8 cellular contexts compared by ENCODE assay signal in the genomic region with DNA sequence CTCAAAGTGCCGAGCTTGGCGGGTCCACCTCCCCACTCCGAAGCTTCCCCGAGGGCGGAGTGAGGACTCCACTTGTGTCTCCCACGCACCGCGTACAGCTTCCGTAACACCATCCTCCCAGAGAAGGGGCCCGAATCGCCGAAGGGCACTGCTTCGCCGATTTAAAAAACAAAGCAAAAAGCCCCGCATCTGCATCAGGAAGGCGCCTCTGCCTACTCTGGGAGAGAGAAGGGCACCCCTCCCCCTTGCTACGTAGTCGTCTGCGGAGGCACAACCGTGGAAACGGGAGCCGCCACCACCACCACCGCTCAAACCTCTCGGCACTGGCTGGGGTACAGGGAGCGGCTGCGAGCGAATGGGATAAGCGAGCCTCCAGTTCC. TPM values are rescaled to one million over a fixed set of nuclear protein-coding genes. Genes with fewer than 3 reads are reported as not detected.
A peak's percentile ranks its signal among the peaks of the same experiment; 100 is the strongest.
DNase-seq lines count a peak whose midpoint lies in the region; ATAC-seq and TF ChIP-seq lines count a peak whose summit lies in the region.

No MANE protein-coding gene starts in this region.

- intact Hi-C loops in stomach (cut with DNase I; ENCODE audit: low total_unique reads) = no loop called here

- H3K4me1 ChIP-seq in esophagus (ENCODE audit: control insufficient read depth in 2 of 2, insufficient read depth in 2 of 2, low read length in 1 of 2) (peaks cover 3 to 5% of the 10 kb centered on the region in 2 donors), stomach (peaks cover 17 to 48% (median 34%) of the 10 kb centered on the region in 4 donors)

- peak overlapping the region; percentile 98 for H3K27ac Mint-ChIP-seq in nephron progenitor cell

- H3K4me3 Mint-ChIP-seq in nephron progenitor cell = peak overlapping the region; percentile 98

- DNase-seq in NCI-H510A (lab: John Stamatoyannopoulos, UW) (peak; percentile 65), NCI-H510A treated with DMSO at 0.1 percent for 48 hours (lab: John Stamatoyannopoulos, UW) (no peak), NCI-H526 treated with DMSO at 0.1 percent for 48 hours (lab: John Stamatoyannopoulos, UW) (peak; percentile 35), nephron progenitor cell (peak; percentile 68), stomach (peak; percentile 44)
- peak; percentile 25 for DNase-seq in activated CD8-positive, alpha-beta memory T cell treated with anti-CD3 and anti-CD28 coated beads, Interleukin-2, amount 50 U/mL, for 24 hours (ENCODE audit: extremely low read depth)

- no peaks in the 10 kb centered on the region for H3K9me3 ChIP-seq in esophagus (ENCODE audit: control insufficient read depth in 2 of 2, insufficient read depth in 1 of 2, low read depth in 1 of 2, low read length in 1 of 2)
- H3K9me3 ChIP-seq in stomach = no peaks in the 10 kb centered on the region

- no peak for TF ChIP-seq EP300 in stomach (IDR thresholded peaks at IDR 0.05)

- H3K27me3 ChIP-seq in esophagus (ENCODE audit: control insufficient read depth in 1 of 2, insufficient read depth in 2 of 2, low read length in 2 of 2) = no peaks in the 10 kb centered on the region
- H3K27me3 ChIP-seq in stomach = no peaks in the 10 kb centered on the region

- peaks cover 33% of the 10 kb centered on the region for H3K36me3 Mint-ChIP-seq in nephron progenitor cell (ENCODE audit: low read depth)

- peaks cover 7 to 12% of the 10 kb centered on the region in 2 donors for H3K36me3 ChIP-seq in esophagus (ENCODE audit: control insufficient read depth in 2 of 2, insufficient read depth in 2 of 2, low read length in 1 of 2)
- peaks cover 22 to 44% (median 38%) of the 10 kb centered on the region in 4 donors for H3K36me3 ChIP-seq in stomach

- TF ChIP-seq CTCF in nephron progenitor cell (IDR thresholded peaks at IDR 0.05) = no peak
- no peak for TF ChIP-seq CTCF in stomach (IDR thresholded peaks at IDR 0.05)

- TF ChIP-seq POLR2A in stomach (IDR thresholded peaks at IDR 0.05) = no peak

- H3K4me3 ChIP-seq in esophagus (ENCODE audit: low read depth in 1 of 2, low read length in 2 of 2) = peak overlapping the region; percentile 93 to 99
- peak overlapping the region; percentile 87 to 100 (median 98) for H3K4me3 ChIP-seq in stomach

- H3K27ac ChIP-seq in esophagus (ENCODE audit: low read depth in 2 of 2, low read length in 1 of 2) = peak overlapping the region; percentile 98 to 99
- peak overlapping the region; percentile 93 to 97 (median 96) for H3K27ac ChIP-seq in stomach

- peaks cover 6% of the 10 kb centered on the region for H3K27me3 Mint-ChIP-seq in nephron progenitor cell (ENCODE audit: low read depth, poor library complexity)

- ATAC-seq in HG02938 (IDR thresholded peaks at IDR 0.05; ENCODE audit: unreplicated experiment) = peak; percentile 21

- WGBS in esophagus, 2 donors = 0% methylated on average over 28 of the region's 28 CpGs
- WGBS in stomach, 5 donors = 0 to 1% (median 0%) methylated on average over 15 to 28 of the region's 28 CpGs

- H3K4me1 Mint-ChIP-seq in nephron progenitor cell = peaks cover 37% of the 10 kb centered on the region

- no peaks in the 10 kb centered on the region for H3K9me3 Mint-ChIP-seq in nephron progenitor cell

RNA-seq across cellular contexts. Expression of a gene that starts 0.5 kb away (rescaled TPM):
- polyA plus RNA-seq in esophagus = 10 to 100 TPM; 30.1 to 30.9 TPM
- 10 to 100 TPM; 15.4 to 45.4 (median 32.1) TPM for total RNA-seq in stomach
- polyA plus RNA-seq in stomach = 10 to 100 TPM; 37.4 to 52.5 (median 49.2) TPM

RNA-seq across cellular contexts. Expression of a gene that starts 26.8 kb away (rescaled TPM):
- 1 to 10 TPM; 2.2 to 3.6 TPM for polyA plus RNA-seq in esophagus
- 100 to 1,000 TPM in 1 of 5 donors, 10 to 100 TPM in 1, 1 to 10 TPM in 3; 1.2 to 125 (median 9.2) TPM for total RNA-seq in stomach
- polyA plus RNA-seq in stomach = 1 to 10 TPM; 3.0 to 5.6 (median 4.1) TPM
